17 cellular contexts compared by ENCODE assay signal in genomic region chr1:4447778-4448360, GRCh38.
A peak's percentile ranks its signal among the peaks of the same experiment; 100 is the strongest.
DNase-seq lines count a peak whose midpoint lies in the region; FAIRE-seq and TF ChIP-seq lines count a peak whose summit lies in the region.
"Had no signal": no experiment of that assay in that cellular context is flagged by ENCODE, and none has a peak within 500 bp of the region (broad histone marks: within the 10 kb centered on the region; RNA-seq: fewer than 3 reads in every experiment).

No MANE protein-coding gene starts in this region.

- H3K36me3 Mint-ChIP-seq in neural progenitor cell = no peaks in the 10 kb centered on the region

- no peak overlapping the region for H3K27ac ChIP-seq in HUES6 (ENCODE audit: low read depth, low read length)
- no peak overlapping the region for H3K27ac ChIP-seq in iPS-18a (ENCODE audit: low read length)
- peak overlapping the region; percentile 67 for H3K27ac ChIP-seq in neural progenitor cell
- H3K27ac ChIP-seq: BLaER1 treated with 17β-estradiol and CSF1 and Interleukin-3, amounts not matched to agents 10 nM and 100 nM; SJSA1 had no signal

- H3K27me3 Mint-ChIP-seq in neural progenitor cell (ENCODE audit: insufficient read depth, low read depth) = peaks cover 12% of the 10 kb centered on the region

- peaks cover 23% of the 10 kb centered on the region for H3K4me1 ChIP-seq in HUES6 (ENCODE audit: control insufficient read depth, insufficient read depth, low read length)
- H3K4me1 ChIP-seq in iPS-18a (ENCODE audit: control insufficient read depth, low read depth, low read length) = peaks cover 23% of the 10 kb centered on the region
- peaks cover 35% of the 10 kb centered on the region for H3K4me1 ChIP-seq in neural progenitor cell
- H3K4me1 ChIP-seq: BLaER1 treated with 17β-estradiol and CSF1 and Interleukin-3, amounts not matched to agents 10 nM and 100 nM; SJSA1 had no signal

- no peaks in the 10 kb centered on the region for H4K20me1 ChIP-seq in neural progenitor cell (ENCODE audit: low read depth)
- H4K20me1 ChIP-seq: BLaER1 treated with 17β-estradiol and CSF1 and Interleukin-3, amounts not matched to agents 10 nM and 100 nM had no signal

- no peak overlapping the region for H3K9ac ChIP-seq in HUES6 (ENCODE audit: low read length)
- H3K9ac ChIP-seq in iPS-18a (ENCODE audit: low read length) = no peak overlapping the region
- H3K9ac ChIP-seq in neural progenitor cell = no peak overlapping the region
- H3K9ac ChIP-seq: BLaER1 treated with 17β-estradiol and CSF1 and Interleukin-3, amounts not matched to agents 10 nM and 100 nM had no signal

- no peak for FAIRE-seq in frontal cortex (lab: Jason Lieb, UNC)
- FAIRE-seq: GM19239, K562 had no signal

- no peak for TF ChIP-seq POLR2A in erythroblast (IDR thresholded peaks at IDR 0.05; ENCODE audit: low read length)

- no peaks in the 10 kb centered on the region for H3K9me3 ChIP-seq in HUES6 (ENCODE audit: control insufficient read depth, insufficient read depth, low read depth, low read length)
- no peaks in the 10 kb centered on the region for H3K9me3 ChIP-seq in iPS-18a (ENCODE audit: control insufficient read depth, low read depth, low read length)
- H3K9me3 ChIP-seq in neural progenitor cell (ENCODE audit: low read depth) = no peaks in the 10 kb centered on the region

- no peaks in the 10 kb centered on the region for H3K27me3 ChIP-seq in HUES6 (ENCODE audit: control insufficient read depth, insufficient read depth, low read length)
- no peaks in the 10 kb centered on the region for H3K27me3 ChIP-seq in iPS-18a (ENCODE audit: control insufficient read depth, insufficient read depth, low read length)
- no peaks in the 10 kb centered on the region for H3K27me3 ChIP-seq in neural progenitor cell
- H3K27me3 ChIP-seq: BLaER1 treated with 17β-estradiol and CSF1 and Interleukin-3, amounts not matched to agents 10 nM and 100 nM; SJSA1 had no signal

- H3F3A ChIP-seq in neural progenitor cell (ENCODE audit: low read depth) = peaks cover 12% of the 10 kb centered on the region

- TF ChIP-seq CTCF in neural progenitor cell (IDR thresholded peaks at IDR 0.05) = no peak
- TF ChIP-seq CTCF in foreskin fibroblast (IDR thresholded peaks at IDR 0.05; ENCODE audit: low read depth, low read length) = no peak

- H3K36me3 ChIP-seq in HUES6 (ENCODE audit: control insufficient read depth, insufficient read depth, low read length) = no peaks in the 10 kb centered on the region
- no peaks in the 10 kb centered on the region for H3K36me3 ChIP-seq in iPS-18a (ENCODE audit: control insufficient read depth, low read depth, low read length)
- H3K36me3 ChIP-seq in neural progenitor cell = no peaks in the 10 kb centered on the region
- H3K36me3 ChIP-seq: BLaER1 treated with 17β-estradiol and CSF1 and Interleukin-3, amounts not matched to agents 10 nM and 100 nM; SJSA1 had no signal

- H2AFZ ChIP-seq in neural progenitor cell (replicated peaks) = peak overlapping the region; percentile 53

- peak overlapping the region; percentile 99 for H3K27ac Mint-ChIP-seq in neural progenitor cell

- H3K4me3 ChIP-seq in HUES6 (ENCODE audit: low read depth, low read length) (peak overlapping the region; percentile 0; the same call in 1 of the 2 replicates), iPS-18a (ENCODE audit: low read length) (peak overlapping the region; percentile 15), neural progenitor cell (peak overlapping the region; percentile 11), foreskin fibroblast (ENCODE audit: low read depth in 1 of 2, low read length in 2 of 2) (no peak overlapping the region)
- H3K4me3 ChIP-seq: BLaER1 treated with 17β-estradiol and CSF1 and Interleukin-3, amounts not matched to agents 10 nM and 100 nM; K562; SJSA1 had no signal

- H3K79me2 ChIP-seq in neural progenitor cell (ENCODE audit: low read depth) = no peaks in the 10 kb centered on the region

- H3K4me3 Mint-ChIP-seq in neural progenitor cell = peak overlapping the region; percentile 49

- H3K9me3 Mint-ChIP-seq in neural progenitor cell = peaks cover 6% of the 10 kb centered on the region

- DNase-seq in Ammon's horn (ENCODE audit: low spot score) = peak; percentile 24
- DNase-seq in neural progenitor cell (ENCODE audit: low spot score) = peak; percentile 46
- no peak for DNase-seq in foreskin fibroblast
- DNase-seq in frontal cortex (ENCODE audit: low spot score in 2 of 2) = no peak
- DNase-seq in NCI-H1930 (lab: John Stamatoyannopoulos, UW) = no peak
- no peak for DNase-seq in erythroblast (lab: John Stamatoyannopoulos, UW)
- DNase-seq: HCEC 1CT, NCI-H1417 treated with DMSO at 0.1 percent for 48 hours, NCI-H2029 treated with DMSO at 0.1 percent for 48 hours, NCI-H748 treated with DMSO at 0.1 percent for 48 hours, PC-3 had no signal

- peaks cover 59% of the 10 kb centered on the region for H3K4me1 Mint-ChIP-seq in neural progenitor cell

- H3K4me2 ChIP-seq in neural progenitor cell = peak overlapping the region; percentile 60
- H3K4me2 ChIP-seq: BLaER1 treated with 17β-estradiol and CSF1 and Interleukin-3, amounts not matched to agents 10 nM and 100 nM had no signal

Comparison
In these comparisons a context has a peak if more than half of its experiments do, and no peak if none do; other contexts are left out.
1. DNase-seq: peak in Ammon's horn (single experiment) and neural progenitor cell (single experiment); none in foreskin fibroblast (0 of 2), frontal cortex (0 of 2), NCI-H1930 (0 of 2) and erythroblast (0 of 2).
2. H3K4me3 ChIP-seq: peak in HUES6 (single experiment), iPS-18a (single experiment) and neural progenitor cell (single experiment); none in foreskin fibroblast (0 of 2).